ENCODE assay signal across 31 cellular contexts in genomic region chr2:75136001-75136400, GRCh38.
"Had no signal": no experiment of that assay in that cellular context is flagged by ENCODE, and none has a peak within 500 bp of the region (broad histone marks: within the 10 kb centered on the region; RNA-seq: fewer than 3 reads in every experiment).

No MANE protein-coding gene starts in this region.

- H3K27ac Mint-ChIP-seq: mesothelial cell of epicardium; natural killer cell treated with Interleukin-12 subunit alpha and Interleukin-12 subunit beta and Interleukin-15 and Interleukin-18, amount 100 ng/mL, for 72 hours; neural progenitor cell; stimulated activated effector memory CD8-positive, alpha-beta T cell treated with anti-CD3 and anti-CD28 coated beads, Interleukin-12 subunit alpha, Interleukin-12 subunit beta, amount 100 ng/mL, for 72 hours; stimulated activated naive CD8-positive, alpha-beta T cell treated with anti-CD3 and anti-CD28 coated beads, Interleukin-15, Interleukin-2, amounts not matched to agents 100 ng/mL and 50 ng/mL, for 24 hours had no signal

- H3K9ac ChIP-seq: neural progenitor cell, parathyroid adenoma had no signal

- H3K27me3 Mint-ChIP-seq: stimulated activated naive CD8-positive, alpha-beta T cell treated with anti-CD3 and anti-CD28 coated beads, Interleukin-15, Interleukin-2, amounts not matched to agents 100 ng/mL and 50 ng/mL, for 24 hours had no signal

- ATAC-seq: left lung; lower lobe of right lung; natural killer cell treated with Interleukin-12 subunit alpha and Interleukin-12 subunit beta and Interleukin-15 and Interleukin-18, amount 100 ng/mL, for 72 hours; psoas muscle; sciatic nerve; stimulated activated effector memory CD8-positive, alpha-beta T cell treated with anti-CD3 and anti-CD28 coated beads, Interleukin-12 subunit alpha, Interleukin-12 subunit beta, amount 100 ng/mL, for 72 hours; upper lobe of right lung had no signal

- DNase-seq: head of caudate nucleus; hippocampal formation; kidney glomerular epithelial cell; left cardiac atrium; left lung; lower lobe of right lung; mammary epithelial cell; mesendoderm; naive B cell; occipital lobe; psoas muscle; stimulated activated CD4-positive, alpha-beta T cell treated with anti-CD3 and anti-CD28 coated beads, Interleukin-12 subunit alpha, Interleukin-12 subunit beta, amount 100 ng/mL, for 4 hours; stimulated activated CD4-positive, alpha-beta T cell treated with anti-CD3 and anti-CD28 coated beads, Interleukin-15, amount 100 ng/mL, for 24 hours; stimulated activated CD4-positive, alpha-beta T cell treated with anti-CD3 and anti-CD28 coated beads, Interleukin-4, amount 100 ng/mL, for 24 hours; stimulated activated naive CD4-positive, alpha-beta T cell; tibial artery; trophoblast cell; upper lobe of right lung had no signal

- H2AFZ ChIP-seq: neural progenitor cell, parathyroid adenoma had no signal

- H3K9me3 ChIP-seq: left lung, lower lobe of right lung, neutrophil, psoas muscle, suprapubic skin, thoracic aorta, tibial artery, upper lobe of right lung, uterus had no signal

- H3K4me3 Mint-ChIP-seq: mesothelial cell of epicardium; naive B cell; natural killer cell treated with Interleukin-12 subunit alpha and Interleukin-12 subunit beta and Interleukin-15 and Interleukin-18, amount 100 ng/mL, for 72 hours; neural progenitor cell; stimulated activated effector memory CD8-positive, alpha-beta T cell treated with anti-CD3 and anti-CD28 coated beads, Interleukin-12 subunit alpha, Interleukin-12 subunit beta, amount 100 ng/mL, for 72 hours; stimulated activated naive CD8-positive, alpha-beta T cell treated with anti-CD3 and anti-CD28 coated beads, Interleukin-15, Interleukin-2, amounts not matched to agents 100 ng/mL and 50 ng/mL, for 24 hours had no signal

- H3K4me3 ChIP-seq: left lung, lower lobe of right lung, neural progenitor cell, psoas muscle, skin epidermis, suprapubic skin, thoracic aorta, tibial artery, upper lobe of right lung, uterus had no signal

- H3K27ac ChIP-seq: left lung, lower lobe of right lung, neural progenitor cell, neutrophil, parathyroid adenoma, psoas muscle, skin epidermis, suprapubic skin, thoracic aorta, tibial artery, upper lobe of right lung had no signal

- H3K36me3 ChIP-seq: left lung, lower lobe of right lung, neural progenitor cell, neutrophil, suprapubic skin, thoracic aorta, tibial artery, upper lobe of right lung, uterus had no signal

- H3K9me3 Mint-ChIP-seq: naive B cell; natural killer cell treated with Interleukin-12 subunit alpha and Interleukin-12 subunit beta and Interleukin-15 and Interleukin-18, amount 100 ng/mL, for 72 hours; neural progenitor cell; stimulated activated effector memory CD8-positive, alpha-beta T cell treated with anti-CD3 and anti-CD28 coated beads, Interleukin-12 subunit alpha, Interleukin-12 subunit beta, amount 100 ng/mL, for 72 hours; stimulated activated naive CD8-positive, alpha-beta T cell treated with anti-CD3 and anti-CD28 coated beads, Interleukin-15, Interleukin-2, amounts not matched to agents 100 ng/mL and 50 ng/mL, for 24 hours had no signal

- H3K36me3 Mint-ChIP-seq: mesothelial cell of epicardium; naive B cell; natural killer cell treated with Interleukin-12 subunit alpha and Interleukin-12 subunit beta and Interleukin-15 and Interleukin-18, amount 100 ng/mL, for 72 hours; neural progenitor cell; stimulated activated effector memory CD8-positive, alpha-beta T cell treated with anti-CD3 and anti-CD28 coated beads, Interleukin-12 subunit alpha, Interleukin-12 subunit beta, amount 100 ng/mL, for 72 hours had no signal

- H3K4me2 ChIP-seq: neural progenitor cell had no signal

- H3K4me1 Mint-ChIP-seq: naive B cell; neural progenitor cell; stimulated activated effector memory CD8-positive, alpha-beta T cell treated with anti-CD3 and anti-CD28 coated beads, Interleukin-12 subunit alpha, Interleukin-12 subunit beta, amount 100 ng/mL, for 72 hours had no signal

- FAIRE-seq: keratinocyte had no signal

- H3K27me3 ChIP-seq: left lung, neural progenitor cell, suprapubic skin, tibial artery, upper lobe of right lung, uterus had no signal

- H3K4me1 ChIP-seq: left lung, neural progenitor cell, parathyroid adenoma, psoas muscle, suprapubic skin, uterus had no signal
